ENCODE assay signal across 26 cellular contexts in genomic region chr4:187286536-187286935, GRCh38.
A peak's percentile ranks its signal among the peaks of the same experiment; 100 is the strongest.
DNase-seq lines count a peak whose midpoint lies in the region; ATAC-seq and TF ChIP-seq lines count a peak whose summit lies in the region.
"Had no signal": no experiment of that assay in that cellular context is flagged by ENCODE, and none has a peak within 500 bp of the region (broad histone marks: within the 10 kb centered on the region; RNA-seq: fewer than 3 reads in every experiment).

No MANE protein-coding gene starts in this region.

- in situ Hi-C loops in IMR-90 (cut with MboI; ENCODE audit: low sequenced_read_pairs) (no loop called here), brain microvascular endothelial cell (cut with HindIII; ENCODE audit: low pct_ligation_motif_present, low sequenced_read_pairs) (no loop called here)

- no peak overlapping the region for H2AK9ac ChIP-seq in IMR-90 (replicated peaks; ENCODE audit: low read depth, low read length, poor library complexity)

- intact Hi-C loops in IMR-90 (cut with micrococcal nuclease) = no loop called here

- no peak for TF ChIP-seq POLR2A in IMR-90 (IDR thresholded peaks at IDR 0.05; ENCODE audit: low read depth, low read length)

- peak overlapping the region; percentile 76 for H2AFZ ChIP-seq in IMR-90 (replicated peaks; ENCODE audit: low read length, poor library complexity)
- H2AFZ ChIP-seq in smooth muscle cell (ENCODE audit: low read depth) = no peak overlapping the region

- H2BK20ac ChIP-seq in IMR-90 (ENCODE audit: low read depth, low read length) = peak overlapping the region; percentile 95

- DNase-seq in IMR-90 (peak; percentile 74), brain microvascular endothelial cell (peak; percentile 50), islet precursor cell (peak; percentile 57), smooth muscle cell (lab: John Stamatoyannopoulos, UW; ENCODE audit: unreplicated experiment) (no peak), mesendoderm (no peak), COLO668 (lab: John Stamatoyannopoulos, UW; ENCODE audit: unreplicated experiment) (no peak), WERI-Rb-1 (no peak)
- DNase-seq: activated CD4-positive, alpha-beta memory T cell treated with anti-CD3 and anti-CD28 coated beads for 36 hours; activated CD4-positive, CD25-positive, alpha-beta regulatory T cell treated with anti-CD3 and anti-CD28 coated beads, Interleukin-2, amount 50 U/mL, for 72 hours; activated naive CD4-positive, alpha-beta T cell treated with anti-CD3 and anti-CD28 coated beads, Interleukin-2, amount 10 ng/mL, durations not matched to agents 7 days and 5 days; effector CD4-positive, alpha-beta T cell; GOT3; Kasumi-1; kidney glomerular epithelial cell; lower lobe of right lung; NCI-H1436 treated with DMSO at 0.1 percent for 48 hours; NCI-H2081 treated with DMSO at 0.1 percent for 48 hours; NCI-H2227 treated with DMSO at 0.1 percent for 48 hours; NCI-H526; ovary; SHP77; stimulated activated naive CD4-positive, alpha-beta T cell; upper lobe of right lung had no signal

- H3K9ac ChIP-seq in IMR-90 (ENCODE audit: low read depth, low read length) = peak overlapping the region; percentile 28; the same call in 1 of the 2 replicates
- H3K9ac ChIP-seq in smooth muscle cell (ENCODE audit: low read depth) = no peak overlapping the region
- H3K9ac ChIP-seq in mesendoderm (ENCODE audit: low read length) = no peak overlapping the region

- H3F3A ChIP-seq in smooth muscle cell (ENCODE audit: low read depth) = no peaks in the 10 kb centered on the region

- CTCF ChIA-PET in IMR-90 (lab: Yijun Ruan, JAX) = no interaction called here

- peak overlapping the region; percentile 72 for H3K4me2 ChIP-seq in IMR-90 (ENCODE audit: low read depth, low read length)
- H3K4me2 ChIP-seq in smooth muscle cell = peak overlapping the region; percentile 11
- H3K4me2 ChIP-seq in mesendoderm (ENCODE audit: low read length) = no peak overlapping the region

- no TSS peak for BruUV-seq in IMR-90 (replicated peaks; lab: Mats Ljungman, UMichigan)

- H3K79me1 ChIP-seq in IMR-90 (ENCODE audit: low read depth in 1 of 2, low read length in 2 of 2) (no peaks in the 10 kb centered on the region), mesendoderm (ENCODE audit: low read length) (no peaks in the 10 kb centered on the region)

- peak overlapping the region; percentile 92 for H3K14ac ChIP-seq in IMR-90 (replicated peaks; ENCODE audit: low read depth, low read length)

- POLR2A ChIA-PET in IMR-90 (lab: Charles Lee; ENCODE audit: unreplicated experiment) = no interaction called here

- H3K9me3 ChIP-seq in IMR-90 (ENCODE audit: control insufficient read depth, insufficient read depth, low read length) (no peaks in the 10 kb centered on the region), smooth muscle cell (replicated peaks; ENCODE audit: low read depth) (no peaks in the 10 kb centered on the region), WERI-Rb-1 (ENCODE audit: severe bottlenecking) (no peaks in the 10 kb centered on the region)
- H3K9me3 ChIP-seq: lower lobe of right lung, ovary, suprapubic skin, upper lobe of right lung had no signal

- TF ChIP-seq RAD21 in IMR-90 (IDR thresholded peaks at IDR 0.05; ENCODE audit: low read length) = no peak

- H3K36me3 ChIP-seq in IMR-90 (ENCODE audit: control insufficient read depth, insufficient read depth, low read length) (no peaks in the 10 kb centered on the region), brain microvascular endothelial cell (replicated peaks) (no peaks in the 10 kb centered on the region), smooth muscle cell (ENCODE audit: low read depth) (no peaks in the 10 kb centered on the region), mesendoderm (ENCODE audit: control insufficient read depth, insufficient read depth, low read length) (no peaks in the 10 kb centered on the region), WERI-Rb-1 (no peaks in the 10 kb centered on the region)
- H3K36me3 ChIP-seq: lower lobe of right lung, ovary, suprapubic skin, upper lobe of right lung had no signal

- H3K18ac ChIP-seq in IMR-90 (ENCODE audit: low read depth, low read length) (peak overlapping the region; percentile 95), mesendoderm (ENCODE audit: low read length) (no peak overlapping the region)

- no peak for TF ChIP-seq CTCF in IMR-90 (conservative IDR thresholded peaks at IDR 0.05; ENCODE audit: low read depth, low read length)
- TF ChIP-seq CTCF in brain microvascular endothelial cell (IDR thresholded peaks at IDR 0.05; ENCODE audit: low read depth, low read length, missing control alignments) = no peak
- TF ChIP-seq CTCF in smooth muscle cell (IDR thresholded peaks at IDR 0.05; ENCODE audit: borderline replicate concordance, insufficient read depth, poor library complexity, severe bottlenecking) = no peak
- no peak for TF ChIP-seq CTCF in WERI-Rb-1 (IDR thresholded peaks at IDR 0.05; ENCODE audit: low read depth, low read length)

- WGBS in IMR-90 (ENCODE audit: extremely low coverage in 2 of 2, insufficient read length in 1 of 2), 2 experiments = no CpG with 5 or more reads among the region's 5 CpGs
- WGBS in smooth muscle cell (ENCODE audit: low lambda C conversion rate) = 23% methylated on average over 5 of the region's 5 CpGs
- WGBS in mesendoderm (ENCODE audit: extremely low coverage, insufficient coverage, low lambda C conversion rate) = no CpG with 5 or more reads among the region's 5 CpGs

- H3K27me3 ChIP-seq in IMR-90 (ENCODE audit: control insufficient read depth, insufficient read depth, low read length) (no peaks in the 10 kb centered on the region), brain microvascular endothelial cell (replicated peaks) (no peaks in the 10 kb centered on the region), smooth muscle cell (ENCODE audit: low read depth) (no peaks in the 10 kb centered on the region), mesendoderm (ENCODE audit: insufficient read depth, low read length, poor library complexity) (no peaks in the 10 kb centered on the region), WERI-Rb-1 (ENCODE audit: insufficient read depth, low read depth, severe bottlenecking) (peaks cover 71% of the 10 kb centered on the region)
- H3K27me3 ChIP-seq: ovary, suprapubic skin, upper lobe of right lung had no signal

- H3K23ac ChIP-seq in IMR-90 (ENCODE audit: low read depth, low read length) = peak overlapping the region; percentile 84
- H3K23ac ChIP-seq in mesendoderm (ENCODE audit: low read length) = no peak overlapping the region

- H3K4me3 ChIP-seq in IMR-90 (ENCODE audit: insufficient read depth, low read depth, low read length) (no peak overlapping the region), brain microvascular endothelial cell (ENCODE audit: low read depth, low read length) (no peak overlapping the region), smooth muscle cell (no peak overlapping the region), mesendoderm (ENCODE audit: low read length) (no peak overlapping the region), WERI-Rb-1 (ENCODE audit: low read depth, low read length) (no peak overlapping the region)
- H3K4me3 ChIP-seq: GM12878, lower lobe of right lung, ovary, suprapubic skin, upper lobe of right lung had no signal

- H2BK120ac ChIP-seq in IMR-90 (ENCODE audit: low read depth, low read length) (peak overlapping the region; percentile 95), mesendoderm (ENCODE audit: low read depth, low read length) (no peak overlapping the region)

- H3K79me2 ChIP-seq in smooth muscle cell (ENCODE audit: low read depth) (no peaks in the 10 kb centered on the region), mesendoderm (ENCODE audit: control insufficient read depth, insufficient read depth, low read length) (no peaks in the 10 kb centered on the region)

- peaks cover 10% of the 10 kb centered on the region for H3K4me1 ChIP-seq in IMR-90 (ENCODE audit: control insufficient read depth, insufficient read depth, low read length)
- no peaks in the 10 kb centered on the region for H3K4me1 ChIP-seq in smooth muscle cell (ENCODE audit: low read depth)
- H3K4me1 ChIP-seq in mesendoderm (ENCODE audit: control insufficient read depth, low read depth, low read length) = no peaks in the 10 kb centered on the region
- H3K4me1 ChIP-seq: lower lobe of right lung, suprapubic skin, upper lobe of right lung had no signal

- peak overlapping the region; percentile 89 for H2BK15ac ChIP-seq in IMR-90 (ENCODE audit: low read depth, low read length)
- H2BK15ac ChIP-seq in mesendoderm (replicated peaks; ENCODE audit: low read depth) = no peak overlapping the region

- peak overlapping the region; percentile 72; the same call in 1 of the 2 replicates for H3K56ac ChIP-seq in IMR-90 (ENCODE audit: extremely low read depth, insufficient read depth, low read length)
- H3K56ac ChIP-seq in mesendoderm (ENCODE audit: low read length) = no peak overlapping the region

- no peak overlapping the region; the same call in 1 of the 2 replicates for H2AK5ac ChIP-seq in IMR-90 (ENCODE audit: low read depth, low read length)
- no peak overlapping the region for H2AK5ac ChIP-seq in mesendoderm (ENCODE audit: low read length)

- H3K4ac ChIP-seq in IMR-90 (ENCODE audit: low read depth, low read length) (peak overlapping the region; percentile 85), mesendoderm (ENCODE audit: low read depth, low read length) (no peak overlapping the region)

- dilution Hi-C loops in IMR-90 (cut with HindIII; ENCODE audit: low sequenced_read_pairs, unreplicated experiment) = no loop called here

- H4K8ac ChIP-seq in IMR-90 (ENCODE audit: low read depth in 2 of 2, low read length in 2 of 2) (peak overlapping the region; percentile 21 to 85), mesendoderm (ENCODE audit: low read depth, low read length) (no peak overlapping the region)

- H4K91ac ChIP-seq in IMR-90 (ENCODE audit: insufficient read depth, low read depth, low read length) = peak overlapping the region; percentile 71

- ATAC-seq in IMR-90 (ENCODE audit: low read depth) = peak; percentile 95
- ATAC-seq: GM12878, lower lobe of right lung, Panc1, upper lobe of right lung had no signal

- H4K5ac ChIP-seq in IMR-90 (ENCODE audit: low read depth, low read length) (peak overlapping the region; percentile 86), mesendoderm (ENCODE audit: low read length) (no peak overlapping the region)

- H3K9me1 ChIP-seq in IMR-90 (ENCODE audit: insufficient read depth, low read length) = peaks cover 8% of the 10 kb centered on the region; the same call in 1 of the 2 replicates

- peak overlapping the region; percentile 90 for H2BK5ac ChIP-seq in IMR-90 (ENCODE audit: low read depth, low read length, poor library complexity, severe bottlenecking)
- no peak overlapping the region for H2BK5ac ChIP-seq in mesendoderm (ENCODE audit: low read length)

- H4K20me1 ChIP-seq in IMR-90 (ENCODE audit: insufficient read depth, low read length) = no peaks in the 10 kb centered on the region
- no peaks in the 10 kb centered on the region for H4K20me1 ChIP-seq in smooth muscle cell (ENCODE audit: low read depth)

- peak overlapping the region; percentile 93 for H3K27ac ChIP-seq in IMR-90 (ENCODE audit: insufficient read depth, low read length)
- H3K27ac ChIP-seq in brain microvascular endothelial cell = no peak overlapping the region
- no peak overlapping the region for H3K27ac ChIP-seq in smooth muscle cell (ENCODE audit: low read depth)
- no peak overlapping the region for H3K27ac ChIP-seq in mesendoderm (ENCODE audit: low read depth, low read length)
- H3K27ac ChIP-seq in WERI-Rb-1 = no peak overlapping the region
- H3K27ac ChIP-seq: lower lobe of right lung, ovary, suprapubic skin, upper lobe of right lung had no signal

Comparison
In these comparisons a context has a peak if more than half of its experiments do, and no peak if none do; other contexts are left out.
1. DNase-seq: peak in IMR-90 (single experiment), brain microvascular endothelial cell (single experiment) and islet precursor cell (single experiment); none in smooth muscle cell (single experiment), mesendoderm (single experiment), COLO668 (single experiment) and WERI-Rb-1 (single experiment).